Comparison of ENCODE assay signal across 6 cellular contexts in genomic region chr19:6735181-6735891, GRCh38. TPM values are rescaled to one million over a fixed set of nuclear protein-coding genes. Genes with fewer than 3 reads are reported as not detected.
DNase-seq lines count a peak whose midpoint lies in the region; ATAC-seq and TF ChIP-seq lines count a peak whose summit lies in the region.

No MANE protein-coding gene starts in this region.

- H3K4me1 ChIP-seq in Loucy (ENCODE audit: insufficient read depth, low read length, poor library complexity, severe bottlenecking) (peaks cover 27% of the 10 kb centered on the region), skeletal muscle tissue (ENCODE audit: control insufficient read depth in 3 of 3, insufficient read depth in 3 of 3, low read length in 3 of 3) (peaks cover 24 to 28% (median 27%) of the 10 kb centered on the region in 3 donors)
- peaks cover 32% of the 10 kb centered on the region for H3K4me1 ChIP-seq in effector memory CD4-positive, alpha-beta T cell (ENCODE audit: control insufficient read depth, insufficient read depth, low read length, poor library complexity, severe bottlenecking)

- H2AFZ ChIP-seq in Loucy (ENCODE audit: low read length) = no peak overlapping the region

- DNase-seq in effector memory CD4-positive, alpha-beta T cell = no peak
- DNase-seq in NCI-H69 (lab: John Stamatoyannopoulos, UW) = no peak
- no peak for DNase-seq in RPMI8226

- no peaks in the 10 kb centered on the region for H3K9me2 ChIP-seq in Loucy (replicated peaks; ENCODE audit: low read depth, low read length)

- H3K9ac ChIP-seq in Loucy (ENCODE audit: low read depth, low read length, poor library complexity, severe bottlenecking) (peak overlapping the region; percentile 88), skeletal muscle tissue (ENCODE audit: low read depth in 1 of 3, low read length in 3 of 3) (peak overlapping the region in 2 of 3 donors; percentile 89 to 91)

- H3K9me3 ChIP-seq in Loucy (ENCODE audit: insufficient read depth, low read depth, low read length) (no peaks in the 10 kb centered on the region), skeletal muscle tissue (ENCODE audit: control insufficient read depth in 3 of 3, low read length in 3 of 3) (no peaks in the 10 kb centered on the region)
- H3K9me3 ChIP-seq in effector memory CD4-positive, alpha-beta T cell (ENCODE audit: control insufficient read depth, low read length) = no peaks in the 10 kb centered on the region

- no peaks in the 10 kb centered on the region for H3F3A ChIP-seq in Loucy (ENCODE audit: low read depth)

- no peak for TF ChIP-seq CTCF in Loucy (conservative IDR thresholded peaks at IDR 0.05; ENCODE audit: low read length)

- peak overlapping the region; percentile 85 for H3K4me2 ChIP-seq in Loucy (ENCODE audit: low read depth, low read length, poor library complexity, severe bottlenecking)

- H3K27me3 ChIP-seq in Loucy (ENCODE audit: insufficient read depth, low read length, poor library complexity, severe bottlenecking) = no peaks in the 10 kb centered on the region
- no peaks in the 10 kb centered on the region for H3K27me3 ChIP-seq in effector memory CD4-positive, alpha-beta T cell (replicated peaks; ENCODE audit: control insufficient read depth, insufficient read depth, low read length, poor library complexity, severe bottlenecking)
- H3K27me3 ChIP-seq in skeletal muscle tissue (ENCODE audit: control insufficient read depth in 3 of 3, insufficient read depth in 3 of 3, low read length in 3 of 3) = no peaks in the 10 kb centered on the region

- peaks cover 7% of the 10 kb centered on the region for H4K20me1 ChIP-seq in Loucy (ENCODE audit: insufficient read depth, low read length, poor library complexity, severe bottlenecking)

- peaks cover 11% of the 10 kb centered on the region; the same call in 1 of the 2 replicates for H3K79me2 ChIP-seq in Loucy (ENCODE audit: insufficient read depth, low read length)

- no peak for ATAC-seq in HG02973 (IDR thresholded peaks at IDR 0.05; ENCODE audit: unreplicated experiment)

- H3K4me3 ChIP-seq in Loucy (ENCODE audit: low read length, poor library complexity, severe bottlenecking) (peak overlapping the region; percentile 94), skeletal muscle tissue (ENCODE audit: low read length in 3 of 3) (no peak overlapping the region)
- no peak overlapping the region for H3K4me3 ChIP-seq in effector memory CD4-positive, alpha-beta T cell (ENCODE audit: insufficient read depth, low read depth, low read length, poor library complexity, severe bottlenecking)

- H3K36me3 ChIP-seq in Loucy (ENCODE audit: insufficient read depth, low read length) (no peaks in the 10 kb centered on the region), skeletal muscle tissue (ENCODE audit: control insufficient read depth in 3 of 3, insufficient read depth in 3 of 3, low read length in 3 of 3) (peaks cover 14 to 23% (median 14%) of the 10 kb centered on the region in 3 donors)
- peaks cover 8% of the 10 kb centered on the region for H3K36me3 ChIP-seq in effector memory CD4-positive, alpha-beta T cell (ENCODE audit: control insufficient read depth, insufficient read depth, low read length)

- H3K27ac ChIP-seq in effector memory CD4-positive, alpha-beta T cell (ENCODE audit: insufficient read depth, low read length, poor library complexity, severe bottlenecking) = peak overlapping the region; percentile 83
- no peak overlapping the region for H3K27ac ChIP-seq in skeletal muscle tissue (ENCODE audit: low read depth, low read length)

RNA-seq across cellular contexts. Expression of gene GPR108, which starts 2.0 kb away (rescaled TPM):
- 14.6 TPM for total RNA-seq in skeletal muscle tissue

RNA-seq across cellular contexts. Expression of gene TRIP10, which starts 4.1 kb away (rescaled TPM):
- 32.9 TPM for total RNA-seq in skeletal muscle tissue

RNA-seq across cellular contexts. Expression of gene C3, which starts 14.9 kb away (rescaled TPM):
- total RNA-seq in skeletal muscle tissue = 71.5 TPM

RNA-seq across cellular contexts. Expression of gene SH2D3A, which starts 31.9 kb away (rescaled TPM):
- total RNA-seq in skeletal muscle tissue = not detected

RNA-seq across cellular contexts. Expression of gene VAV1, which starts 37.2 kb away (rescaled TPM):
- 4.7 TPM for total RNA-seq in skeletal muscle tissue
